ENCODE assay signal across 8 cellular contexts in genomic region chr20:36792422-36792821, GRCh38. TPM values are rescaled to one million over a fixed set of nuclear protein-coding genes. Genes with fewer than 3 reads are reported as not detected.
DNase-seq lines count a peak whose midpoint lies in the region; ATAC-seq, FAIRE-seq and TF ChIP-seq lines count a peak whose summit lies in the region.

No MANE protein-coding gene starts in this region.

- no peak overlapping the region for H3K27ac ChIP-seq in cardiac muscle cell

- H3K36me3 Mint-ChIP-seq in type B pancreatic cell, result peaks cover 14% of the 10 kb centered on the region

- no peaks in the 10 kb centered on the region for H3K4me1 Mint-ChIP-seq in type B pancreatic cell (ENCODE audit: unreplicated experiment)

- no peaks in the 10 kb centered on the region for H3K27me3 ChIP-seq in cardiac muscle cell

- H3K4me1 ChIP-seq in cardiac muscle cell (ENCODE audit: low read depth), result no peaks in the 10 kb centered on the region

- DNase-seq in DMS53 treated with DMSO at 0.1 percent for 48 hours (lab: John Stamatoyannopoulos, UW; ENCODE audit: unreplicated experiment) (peak; percentile 2), HTR-8/SVneo (ENCODE audit: insufficient read length, low spot score) (peak; percentile 92), SW480 (ENCODE audit: low spot score) (peak; percentile 79), cardiac muscle cell (ENCODE audit: low read depth in 1 of 2, low spot score in 1 of 2) (peak; percentile 61 to 68), type B pancreatic cell (ENCODE audit: extremely low spot score, unreplicated experiment) (no peak), NCI-H2029 treated with DMSO at 0.1 percent for 48 hours (lab: John Stamatoyannopoulos, UW) (no peak)
- no peak for DNase-seq in effector CD8-positive, alpha-beta T cell (lab: John Stamatoyannopoulos, UW)

- peak; percentile 86 for FAIRE-seq in HTR-8/SVneo (lab: Jason Lieb, UNC)

- no peak for ATAC-seq in HG02970 (IDR thresholded peaks at IDR 0.05; ENCODE audit: low FRiP score, unreplicated experiment)

- no peaks in the 10 kb centered on the region for H3K9me3 Mint-ChIP-seq in type B pancreatic cell

- no peak overlapping the region for H3K4me3 Mint-ChIP-seq in type B pancreatic cell

- no peaks in the 10 kb centered on the region for H3K27me3 Mint-ChIP-seq in type B pancreatic cell

- peaks cover 39% of the 10 kb centered on the region for H3K36me3 ChIP-seq in cardiac muscle cell

- no peak overlapping the region for H3K4me3 ChIP-seq in cardiac muscle cell

- TF ChIP-seq CTCF in cardiac muscle cell (IDR thresholded peaks at IDR 0.05; ENCODE audit: low read depth, low read length), result peak; percentile 43
- TF ChIP-seq CTCF in type B pancreatic cell (conservative IDR thresholded peaks at IDR 0.05), result peak; percentile 53

- no peaks in the 10 kb centered on the region for H3K9me3 ChIP-seq in cardiac muscle cell (ENCODE audit: low read depth)

- H3K27ac Mint-ChIP-seq in type B pancreatic cell, result no peak overlapping the region

RNA-seq across cellular contexts. Expression of gene DSN1, which starts 18.9 kb away (rescaled TPM):
- total RNA-seq in cardiac muscle cell (10.2 and 13.7 TPM in 2 replicates), type B pancreatic cell (ENCODE audit: low replicate concordance) (20.0 and 24.1 TPM in 2 replicates)
- polyA plus RNA-seq in cardiac muscle cell, result 12.4 and 18.6 TPM in 2 replicates

RNA-seq across cellular contexts. Expression of gene NDRG3, which starts 46.5 kb away (rescaled TPM):
- total RNA-seq in cardiac muscle cell (29.1 and 31.1 TPM in 2 replicates), type B pancreatic cell (ENCODE audit: low replicate concordance) (24.9 and 31.5 TPM in 2 replicates)
- polyA plus RNA-seq in cardiac muscle cell, result 43.4 and 58.7 TPM in 2 replicates

Comparison
In these comparisons a context has a peak if more than half of its experiments do, and no peak if none do; other contexts are left out.
1. DNase-seq: peak in DMS53 treated with DMSO at 0.1 percent for 48 hours (single experiment), HTR-8/SVneo (single experiment), SW480 (single experiment) and cardiac muscle cell (2 of 2); none in type B pancreatic cell (single experiment), NCI-H2029 treated with DMSO at 0.1 percent for 48 hours (single experiment) and effector CD8-positive, alpha-beta T cell (single experiment).